1 cellular context compared by ENCODE assay signal in the genomic region with DNA sequence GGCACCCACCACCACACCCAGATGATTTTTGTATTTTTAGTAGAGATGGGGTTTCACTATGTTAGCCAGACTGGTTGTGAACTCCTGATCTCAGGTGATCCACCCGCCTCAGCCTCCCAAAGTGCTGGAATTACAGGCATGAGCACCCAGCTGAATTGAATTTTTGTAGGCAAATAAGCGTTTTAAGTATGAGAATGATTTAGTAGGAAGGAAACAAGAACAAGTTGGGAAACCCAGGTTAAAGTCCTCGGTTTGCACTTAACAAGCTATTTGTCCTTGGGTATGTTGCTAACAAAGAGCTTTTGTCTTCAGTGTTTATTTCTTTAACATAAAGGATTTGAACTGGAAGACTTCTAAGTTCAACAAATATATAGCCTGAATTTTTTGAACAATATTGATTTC.
TF ChIP-seq lines count a peak whose summit lies in the region.

No MANE protein-coding gene starts in this region.

TF ChIP-seq in HepG2, 621 proteins besides CTCF, POLR2A, EP300 and RAD21 (continued from another document and continues in another):
- TF ChIP-seq, protein P1, sequence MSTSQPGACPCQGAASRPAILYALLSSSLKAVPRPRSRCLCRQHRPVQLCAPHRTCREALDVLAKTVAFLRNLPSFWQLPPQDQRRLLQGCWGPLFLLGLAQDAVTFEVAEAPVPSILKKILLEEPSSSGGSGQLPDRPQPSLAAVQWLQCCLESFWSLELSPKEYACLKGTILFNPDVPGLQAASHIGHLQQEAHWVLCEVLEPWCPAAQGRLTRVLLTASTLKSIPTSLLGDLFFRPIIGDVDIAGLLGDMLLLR (CRISPR knock-in tag; IDR thresholded peaks at IDR 0.05), result no peak
- TF ChIP-seq, protein P2, sequence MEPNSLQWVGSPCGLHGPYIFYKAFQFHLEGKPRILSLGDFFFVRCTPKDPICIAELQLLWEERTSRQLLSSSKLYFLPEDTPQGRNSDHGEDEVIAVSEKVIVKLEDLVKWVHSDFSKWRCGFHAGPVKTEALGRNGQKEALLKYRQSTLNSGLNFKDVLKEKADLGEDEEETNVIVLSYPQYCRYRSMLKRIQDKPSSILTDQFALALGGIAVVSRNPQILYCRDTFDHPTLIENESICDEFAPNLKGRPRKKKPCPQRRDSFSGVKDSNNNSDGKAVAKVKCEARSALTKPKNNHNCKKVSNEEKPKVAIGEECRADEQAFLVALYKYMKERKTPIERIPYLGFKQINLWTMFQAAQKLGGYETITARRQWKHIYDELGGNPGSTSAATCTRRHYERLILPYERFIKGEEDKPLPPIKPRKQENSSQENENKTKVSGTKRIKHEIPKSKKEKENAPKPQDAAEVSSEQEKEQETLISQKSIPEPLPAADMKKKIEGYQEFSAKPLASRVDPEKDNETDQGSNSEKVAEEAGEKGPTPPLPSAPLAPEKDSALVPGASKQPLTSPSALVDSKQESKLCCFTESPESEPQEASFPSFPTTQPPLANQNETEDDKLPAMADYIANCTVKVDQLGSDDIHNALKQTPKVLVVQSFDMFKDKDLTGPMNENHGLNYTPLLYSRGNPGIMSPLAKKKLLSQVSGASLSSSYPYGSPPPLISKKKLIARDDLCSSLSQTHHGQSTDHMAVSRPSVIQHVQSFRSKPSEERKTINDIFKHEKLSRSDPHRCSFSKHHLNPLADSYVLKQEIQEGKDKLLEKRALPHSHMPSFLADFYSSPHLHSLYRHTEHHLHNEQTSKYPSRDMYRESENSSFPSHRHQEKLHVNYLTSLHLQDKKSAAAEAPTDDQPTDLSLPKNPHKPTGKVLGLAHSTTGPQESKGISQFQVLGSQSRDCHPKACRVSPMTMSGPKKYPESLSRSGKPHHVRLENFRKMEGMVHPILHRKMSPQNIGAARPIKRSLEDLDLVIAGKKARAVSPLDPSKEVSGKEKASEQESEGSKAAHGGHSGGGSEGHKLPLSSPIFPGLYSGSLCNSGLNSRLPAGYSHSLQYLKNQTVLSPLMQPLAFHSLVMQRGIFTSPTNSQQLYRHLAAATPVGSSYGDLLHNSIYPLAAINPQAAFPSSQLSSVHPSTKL (CRISPR knock-in tag; IDR thresholded peaks at IDR 0.05), result peak; percentile 94
- TF ChIP-seq PTBP1 (IDR thresholded peaks at IDR 0.05; ENCODE audit: low read depth, low read length, poor library complexity, severe bottlenecking), result no peak
- TF ChIP-seq POLR2AphosphoS5 (IDR thresholded peaks at IDR 0.05; ENCODE audit: low read depth, low read length), result no peak
- TF ChIP-seq, protein P3, sequence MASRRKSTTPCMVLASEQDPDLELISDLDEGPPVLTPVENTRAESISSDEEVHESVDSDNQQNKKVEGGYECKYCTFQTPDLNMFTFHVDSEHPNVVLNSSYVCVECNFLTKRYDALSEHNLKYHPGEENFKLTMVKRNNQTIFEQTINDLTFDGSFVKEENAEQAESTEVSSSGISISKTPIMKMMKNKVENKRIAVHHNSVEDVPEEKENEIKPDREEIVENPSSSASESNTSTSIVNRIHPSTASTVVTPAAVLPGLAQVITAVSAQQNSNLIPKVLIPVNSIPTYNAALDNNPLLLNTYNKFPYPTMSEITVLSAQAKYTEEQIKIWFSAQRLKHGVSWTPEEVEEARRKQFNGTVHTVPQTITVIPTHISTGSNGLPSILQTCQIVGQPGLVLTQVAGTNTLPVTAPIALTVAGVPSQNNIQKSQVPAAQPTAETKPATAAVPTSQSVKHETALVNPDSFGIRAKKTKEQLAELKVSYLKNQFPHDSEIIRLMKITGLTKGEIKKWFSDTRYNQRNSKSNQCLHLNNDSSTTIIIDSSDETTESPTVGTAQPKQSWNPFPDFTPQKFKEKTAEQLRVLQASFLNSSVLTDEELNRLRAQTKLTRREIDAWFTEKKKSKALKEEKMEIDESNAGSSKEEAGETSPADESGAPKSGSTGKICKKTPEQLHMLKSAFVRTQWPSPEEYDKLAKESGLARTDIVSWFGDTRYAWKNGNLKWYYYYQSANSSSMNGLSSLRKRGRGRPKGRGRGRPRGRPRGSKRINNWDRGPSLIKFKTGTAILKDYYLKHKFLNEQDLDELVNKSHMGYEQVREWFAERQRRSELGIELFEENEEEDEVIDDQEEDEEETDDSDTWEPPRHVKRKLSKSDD (CRISPR knock-in tag; IDR thresholded peaks at IDR 0.05; ENCODE audit: low read depth), result no peak
- no peak for TF ChIP-seq ZNF766 (CRISPR knock-in tag; IDR thresholded peaks at IDR 0.05; ENCODE audit: borderline replicate concordance)
- no peak for TF ChIP-seq RELA (CRISPR knock-in tag; IDR thresholded peaks at IDR 0.05)
- TF ChIP-seq ZBTB21 (CRISPR knock-in tag; IDR thresholded peaks at IDR 0.05), result no peak
- TF ChIP-seq, protein P4, sequence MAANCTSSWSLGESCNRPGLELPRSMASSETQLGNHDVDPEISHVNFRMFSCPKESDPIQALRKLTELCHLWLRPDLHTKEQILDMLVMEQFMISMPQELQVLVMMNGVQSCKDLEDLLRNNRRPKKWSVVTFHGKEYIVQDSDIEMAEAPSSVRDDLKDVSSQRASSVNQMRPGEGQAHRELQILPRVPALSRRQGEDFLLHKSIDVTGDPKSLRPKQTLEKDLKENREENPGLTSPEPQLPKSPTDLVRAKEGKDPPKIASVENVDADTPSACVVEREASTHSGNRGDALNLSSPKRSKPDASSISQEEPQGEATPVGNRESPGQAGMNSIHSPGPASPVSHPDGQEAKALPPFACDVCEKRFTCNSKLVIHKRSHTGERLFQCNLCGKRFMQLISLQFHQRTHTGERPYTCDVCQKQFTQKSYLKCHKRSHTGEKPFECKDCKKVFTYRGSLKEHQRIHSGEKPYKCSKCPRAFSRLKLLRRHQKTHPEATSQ (CRISPR knock-in tag; IDR thresholded peaks at IDR 0.05; ENCODE audit: borderline replicate concordance), result no peak
- TF ChIP-seq, protein P5, sequence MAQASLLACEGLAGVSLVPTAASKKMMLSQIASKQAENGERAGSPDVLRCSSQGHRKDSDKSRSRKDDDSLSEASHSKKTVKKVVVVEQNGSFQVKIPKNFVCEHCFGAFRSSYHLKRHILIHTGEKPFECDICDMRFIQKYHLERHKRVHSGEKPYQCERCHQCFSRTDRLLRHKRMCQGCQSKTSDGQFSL (CRISPR knock-in tag; IDR thresholded peaks at IDR 0.05), result no peak
- TF ChIP-seq FIP1L1 (IDR thresholded peaks at IDR 0.05; ENCODE audit: borderline replicate concordance, insufficient read depth, low read depth, low read length), result no peak
- no peak for TF ChIP-seq NAIF1 (CRISPR knock-in tag; IDR thresholded peaks at IDR 0.05; ENCODE audit: borderline replicate concordance)
- TF ChIP-seq, protein P6, sequence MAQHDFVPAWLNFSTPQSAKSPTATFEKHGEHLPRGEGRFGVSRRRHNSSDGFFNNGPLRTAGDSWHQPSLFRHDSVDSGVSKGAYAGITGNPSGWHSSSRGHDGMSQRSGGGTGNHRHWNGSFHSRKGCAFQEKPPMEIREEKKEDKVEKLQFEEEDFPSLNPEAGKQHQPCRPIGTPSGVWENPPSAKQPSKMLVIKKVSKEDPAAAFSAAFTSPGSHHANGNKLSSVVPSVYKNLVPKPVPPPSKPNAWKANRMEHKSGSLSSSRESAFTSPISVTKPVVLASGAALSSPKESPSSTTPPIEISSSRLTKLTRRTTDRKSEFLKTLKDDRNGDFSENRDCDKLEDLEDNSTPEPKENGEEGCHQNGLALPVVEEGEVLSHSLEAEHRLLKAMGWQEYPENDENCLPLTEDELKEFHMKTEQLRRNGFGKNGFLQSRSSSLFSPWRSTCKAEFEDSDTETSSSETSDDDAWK (CRISPR knock-in tag; IDR thresholded peaks at IDR 0.05), result no peak
- TF ChIP-seq ZMYM2 (CRISPR knock-in tag; IDR thresholded peaks at IDR 0.05), result no peak
- TF ChIP-seq, protein P7, sequence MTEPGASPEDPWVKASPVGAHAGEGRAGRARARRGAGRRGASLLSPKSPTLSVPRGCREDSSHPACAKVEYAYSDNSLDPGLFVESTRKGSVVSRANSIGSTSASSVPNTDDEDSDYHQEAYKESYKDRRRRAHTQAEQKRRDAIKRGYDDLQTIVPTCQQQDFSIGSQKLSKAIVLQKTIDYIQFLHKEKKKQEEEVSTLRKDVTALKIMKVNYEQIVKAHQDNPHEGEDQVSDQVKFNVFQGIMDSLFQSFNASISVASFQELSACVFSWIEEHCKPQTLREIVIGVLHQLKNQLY (CRISPR knock-in tag; IDR thresholded peaks at IDR 0.05), result 0 out of 2 replicates have a peak, but pooled peaks have one; percentile 27
- no peak for TF ChIP-seq NR1H2 (CRISPR knock-in tag; IDR thresholded peaks at IDR 0.05; ENCODE audit: borderline replicate concordance, low read depth)
- TF ChIP-seq RARA (CRISPR knock-in tag; IDR thresholded peaks at IDR 0.05), result peak; percentile 64
- TF ChIP-seq, protein P8, sequence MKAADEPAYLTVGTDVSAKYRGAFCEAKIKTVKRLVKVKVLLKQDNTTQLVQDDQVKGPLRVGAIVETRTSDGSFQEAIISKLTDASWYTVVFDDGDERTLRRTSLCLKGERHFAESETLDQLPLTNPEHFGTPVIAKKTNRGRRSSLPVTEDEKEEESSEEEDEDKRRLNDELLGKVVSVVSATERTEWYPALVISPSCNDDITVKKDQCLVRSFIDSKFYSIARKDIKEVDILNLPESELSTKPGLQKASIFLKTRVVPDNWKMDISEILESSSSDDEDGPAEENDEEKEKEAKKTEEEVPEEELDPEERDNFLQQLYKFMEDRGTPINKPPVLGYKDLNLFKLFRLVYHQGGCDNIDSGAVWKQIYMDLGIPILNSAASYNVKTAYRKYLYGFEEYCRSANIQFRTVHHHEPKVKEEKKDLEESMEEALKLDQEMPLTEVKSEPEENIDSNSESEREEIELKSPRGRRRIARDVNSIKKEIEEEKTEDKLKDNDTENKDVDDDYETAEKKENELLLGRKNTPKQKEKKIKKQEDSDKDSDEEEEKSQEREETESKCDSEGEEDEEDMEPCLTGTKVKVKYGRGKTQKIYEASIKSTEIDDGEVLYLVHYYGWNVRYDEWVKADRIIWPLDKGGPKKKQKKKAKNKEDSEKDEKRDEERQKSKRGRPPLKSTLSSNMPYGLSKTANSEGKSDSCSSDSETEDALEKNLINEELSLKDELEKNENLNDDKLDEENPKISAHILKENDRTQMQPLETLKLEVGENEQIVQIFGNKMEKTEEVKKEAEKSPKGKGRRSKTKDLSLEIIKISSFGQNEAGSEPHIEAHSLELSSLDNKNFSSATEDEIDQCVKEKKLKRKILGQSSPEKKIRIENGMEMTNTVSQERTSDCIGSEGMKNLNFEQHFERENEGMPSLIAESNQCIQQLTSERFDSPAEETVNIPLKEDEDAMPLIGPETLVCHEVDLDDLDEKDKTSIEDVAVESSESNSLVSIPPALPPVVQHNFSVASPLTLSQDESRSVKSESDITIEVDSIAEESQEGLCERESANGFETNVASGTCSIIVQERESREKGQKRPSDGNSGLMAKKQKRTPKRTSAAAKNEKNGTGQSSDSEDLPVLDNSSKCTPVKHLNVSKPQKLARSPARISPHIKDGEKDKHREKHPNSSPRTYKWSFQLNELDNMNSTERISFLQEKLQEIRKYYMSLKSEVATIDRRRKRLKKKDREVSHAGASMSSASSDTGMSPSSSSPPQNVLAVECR (CRISPR knock-in tag; IDR thresholded peaks at IDR 0.05; ENCODE audit: borderline replicate concordance), result no peak
- TF ChIP-seq, protein P9, sequence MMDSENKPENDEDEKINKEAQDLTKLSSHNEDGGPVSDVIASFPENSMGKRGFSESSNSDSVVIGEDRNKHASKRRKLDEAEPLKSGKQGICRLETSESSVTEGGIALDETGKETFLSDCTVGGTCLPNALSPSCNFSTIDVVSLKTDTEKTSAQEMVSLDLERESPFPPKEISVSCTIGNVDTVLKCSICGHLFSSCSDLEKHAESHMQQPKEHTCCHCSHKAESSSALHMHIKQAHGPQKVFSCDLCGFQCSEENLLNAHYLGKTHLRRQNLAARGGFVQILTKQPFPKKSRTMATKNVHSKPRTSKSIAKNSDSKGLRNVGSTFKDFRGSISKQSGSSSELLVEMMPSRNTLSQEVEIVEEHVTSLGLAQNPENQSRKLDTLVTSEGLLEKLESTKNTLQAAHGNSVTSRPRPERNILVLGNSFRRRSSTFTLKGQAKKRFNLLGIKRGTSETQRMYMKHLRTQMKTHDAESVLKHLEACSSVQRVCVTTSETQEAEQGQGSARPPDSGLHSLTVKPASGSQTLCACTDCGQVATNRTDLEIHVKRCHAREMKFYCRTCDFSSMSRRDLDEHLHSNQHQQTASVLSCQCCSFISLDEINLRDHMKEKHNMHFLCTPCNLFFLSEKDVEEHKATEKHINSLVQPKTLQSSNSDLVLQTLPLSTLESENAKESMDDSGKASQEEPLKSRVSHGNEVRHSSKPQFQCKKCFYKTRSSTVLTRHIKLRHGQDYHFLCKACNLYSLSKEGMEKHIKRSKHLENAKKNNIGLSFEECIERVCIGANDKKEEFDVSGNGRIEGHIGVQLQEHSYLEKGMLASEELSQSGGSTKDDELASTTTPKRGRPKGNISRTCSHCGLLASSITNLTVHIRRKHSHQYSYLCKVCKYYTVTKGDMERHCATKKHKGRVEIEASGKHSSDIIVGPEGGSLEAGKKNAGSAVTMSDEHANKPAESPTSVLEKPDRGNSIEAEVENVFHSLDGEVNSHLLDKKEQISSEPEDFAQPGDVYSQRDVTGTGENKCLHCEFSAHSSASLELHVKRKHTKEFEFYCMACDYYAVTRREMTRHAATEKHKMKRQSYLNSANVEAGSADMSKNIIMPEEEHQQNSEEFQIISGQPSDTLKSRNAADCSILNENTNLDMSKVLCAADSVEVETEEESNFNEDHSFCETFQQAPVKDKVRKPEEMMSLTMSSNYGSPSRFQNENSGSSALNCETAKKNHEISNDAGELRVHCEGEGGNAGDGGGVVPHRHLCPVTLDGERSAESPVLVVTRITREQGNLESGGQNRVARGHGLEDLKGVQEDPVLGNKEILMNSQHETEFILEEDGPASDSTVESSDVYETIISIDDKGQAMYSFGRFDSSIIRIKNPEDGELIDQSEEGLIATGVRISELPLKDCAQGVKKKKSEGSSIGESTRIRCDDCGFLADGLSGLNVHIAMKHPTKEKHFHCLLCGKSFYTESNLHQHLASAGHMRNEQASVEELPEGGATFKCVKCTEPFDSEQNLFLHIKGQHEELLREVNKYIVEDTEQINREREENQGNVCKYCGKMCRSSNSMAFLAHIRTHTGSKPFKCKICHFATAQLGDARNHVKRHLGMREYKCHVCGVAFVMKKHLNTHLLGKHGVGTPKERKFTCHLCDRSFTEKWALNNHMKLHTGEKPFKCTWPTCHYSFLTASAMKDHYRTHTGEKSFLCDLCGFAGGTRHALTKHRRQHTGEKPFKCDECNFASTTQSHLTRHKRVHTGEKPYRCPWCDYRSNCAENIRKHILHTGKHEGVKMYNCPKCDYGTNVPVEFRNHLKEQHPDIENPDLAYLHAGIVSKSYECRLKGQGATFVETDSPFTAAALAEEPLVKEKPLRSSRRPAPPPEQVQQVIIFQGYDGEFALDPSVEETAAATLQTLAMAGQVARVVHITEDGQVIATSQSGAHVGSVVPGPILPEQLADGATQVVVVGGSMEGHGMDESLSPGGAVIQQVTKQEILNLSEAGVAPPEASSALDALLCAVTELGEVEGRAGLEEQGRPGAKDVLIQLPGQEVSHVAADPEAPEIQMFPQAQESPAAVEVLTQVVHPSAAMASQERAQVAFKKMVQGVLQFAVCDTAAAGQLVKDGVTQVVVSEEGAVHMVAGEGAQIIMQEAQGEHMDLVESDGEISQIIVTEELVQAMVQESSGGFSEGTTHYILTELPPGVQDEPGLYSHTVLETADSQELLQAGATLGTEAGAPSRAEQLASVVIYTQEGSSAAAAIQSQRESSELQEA (CRISPR knock-in tag; IDR thresholded peaks at IDR 0.05; ENCODE audit: not compliant biosample characterization), result no peak
- no peak for TF ChIP-seq ZNF788 (CRISPR knock-in tag; IDR thresholded peaks at IDR 0.05; ENCODE audit: borderline replicate concordance)
- no peak for TF ChIP-seq ZNF326 (CRISPR knock-in tag; IDR thresholded peaks at IDR 0.05; ENCODE audit: borderline replicate concordance)
- TF ChIP-seq SOX13 (IDR thresholded peaks at IDR 0.05), result peak; percentile 73; the same call in 1 of the 2 replicates
- TF ChIP-seq SOX13 (CRISPR knock-in tag; conservative IDR thresholded peaks at IDR 0.05 in 1 of 2, IDR thresholded peaks at IDR 0.05 in 1 of 2), result peak in 1 of 2 experiments; percentile 98; a peak in 2 of 4 replicates
